Comparison of ENCODE assay signal across 8 cellular contexts in genomic region chr13:27712421-27712820, GRCh38.
DNase-seq lines count a peak whose midpoint lies in the region; ATAC-seq and TF ChIP-seq lines count a peak whose summit lies in the region.
"Had no signal": no experiment of that assay in that cellular context is flagged by ENCODE, and none has a peak within 500 bp of the region (broad histone marks: within the 10 kb centered on the region; RNA-seq: fewer than 3 reads in every experiment).

No MANE protein-coding gene starts in this region.

- peak; percentile 21 for TF ChIP-seq CTCF in CD8-positive, alpha-beta T cell (IDR thresholded peaks at IDR 0.05)
- peak; percentile 4 for TF ChIP-seq CTCF in GM10266 (IDR thresholded peaks at IDR 0.05; ENCODE audit: control insufficient read depth, insufficient read depth, low read depth, missing control alignments)
- TF ChIP-seq CTCF in right lobe of liver (IDR thresholded peaks at IDR 0.05): peak; percentile 37 to 54 (median 46)

- no peak for ATAC-seq in CD8-positive, alpha-beta T cell
- ATAC-seq in right lobe of liver (peak; percentile 80 to 90 (median 84)), GM19324 (IDR thresholded peaks at IDR 0.05; ENCODE audit: low FRiP score, unreplicated experiment) (no peak), HG03280 (IDR thresholded peaks at IDR 0.05; ENCODE audit: unreplicated experiment) (no peak), HG02588 (IDR thresholded peaks at IDR 0.05; ENCODE audit: unreplicated experiment) (no peak)

- H3K9me3 Mint-ChIP-seq in CD8-positive, alpha-beta T cell: no peaks in the 10 kb centered on the region

- H3K4me3 ChIP-seq in CD8-positive, alpha-beta T cell (ENCODE audit: low read depth, low read length): no peak overlapping the region
- no peak overlapping the region for H3K4me3 ChIP-seq in right lobe of liver

- no peaks in the 10 kb centered on the region for H3K4me1 ChIP-seq in CD8-positive, alpha-beta T cell (ENCODE audit: insufficient read depth, low read length)
- no peaks in the 10 kb centered on the region for H3K4me1 ChIP-seq in right lobe of liver

- no peak overlapping the region for H3K27ac Mint-ChIP-seq in CD8-positive, alpha-beta T cell

- peaks cover 16% of the 10 kb centered on the region for H3K27me3 Mint-ChIP-seq in CD8-positive, alpha-beta T cell (ENCODE audit: low read depth)

- no peak for TF ChIP-seq POLR2A in right lobe of liver (IDR thresholded peaks at IDR 0.05)

- H3K9me3 ChIP-seq in CD8-positive, alpha-beta T cell (ENCODE audit: low read length): no peaks in the 10 kb centered on the region
- no peaks in the 10 kb centered on the region for H3K9me3 ChIP-seq in right lobe of liver

- POLR2A ChIA-PET in CD8-positive, alpha-beta T cell (lab: Charles Lee): interaction anchor here (0.6 to 0.9 kb wide), 2 partner anchors 64 to 92 kb away, joined by 4 read pairs; partner anchors contain the start of gene LNX2

- no peaks in the 10 kb centered on the region for H3K36me3 Mint-ChIP-seq in CD8-positive, alpha-beta T cell

- WGBS in right lobe of liver (ENCODE audit: insufficient coverage, low coverage, low lambda C conversion rate, missing lambda C conversion rate): 23% methylated on average over 2 of the region's 2 CpGs

- intact Hi-C loops in CD8-positive, alpha-beta T cell (cut with DNase I, micrococcal nuclease): loop anchor here (1.0 to 5.0 kb wide), 5 partner anchors 180 to 338 kb away; no protein-coding TSS in a partner anchor
- intact Hi-C loops in right lobe of liver (cut with DNase I): loop anchor here in 1 of 2 donors (10.0 kb wide), 1 partner anchor 178 kb away; no protein-coding TSS in a partner anchor

- H3K36me3 ChIP-seq in CD8-positive, alpha-beta T cell (ENCODE audit: insufficient read depth, low read length): no peaks in the 10 kb centered on the region
- H3K36me3 ChIP-seq in right lobe of liver: no peaks in the 10 kb centered on the region

- no peaks in the 10 kb centered on the region for H3K4me1 Mint-ChIP-seq in CD8-positive, alpha-beta T cell (ENCODE audit: low read depth)

- CTCF ChIA-PET in CD8-positive, alpha-beta T cell (lab: Charles Lee): interaction anchor here (1.0 to 1.1 kb wide), 2 partner anchors 300 to 307 kb away, joined by 3 read pairs; no protein-coding TSS in a partner anchor

- no peaks in the 10 kb centered on the region for H3K27me3 ChIP-seq in CD8-positive, alpha-beta T cell (ENCODE audit: insufficient read depth, low read length)
- H3K27me3 ChIP-seq in right lobe of liver: no peaks in the 10 kb centered on the region

- DNase-seq in CD8-positive, alpha-beta T cell: peak in 3 of 7 experiments; percentile 27 to 58 (median 29)
- DNase-seq in GM10266 (ENCODE audit: extremely low spot score) (no peak), right lobe of liver (peak in 2 of 3 donors; percentile 47 to 57)
- peak; percentile 21 for DNase-seq in activated T-cell treated with anti-CD3 and anti-CD28 coated beads, Interleukin-2, amount 50 U/mL, for 1 hour

- no peak overlapping the region for H3K4me3 Mint-ChIP-seq in CD8-positive, alpha-beta T cell

- no peak overlapping the region for H3K27ac ChIP-seq in CD8-positive, alpha-beta T cell (ENCODE audit: low read depth, low read length)
- no peak overlapping the region for H3K27ac ChIP-seq in right lobe of liver
- H3K27ac ChIP-seq: HL-60 had no signal

Comparison
In these comparisons a context has a peak if more than half of its experiments do, and no peak if none do; other contexts are left out.
1. ATAC-seq: peak in right lobe of liver (4 of 4); none in CD8-positive, alpha-beta T cell (single experiment), GM19324 (single experiment), HG03280 (single experiment) and HG02588 (single experiment).
2. Peak in every context shown above with its lines, with median percentiles within 50 percentile points of each other: CTCF ChIP-seq.